1 cellular context compared by ENCODE assay signal in the genomic region with DNA sequence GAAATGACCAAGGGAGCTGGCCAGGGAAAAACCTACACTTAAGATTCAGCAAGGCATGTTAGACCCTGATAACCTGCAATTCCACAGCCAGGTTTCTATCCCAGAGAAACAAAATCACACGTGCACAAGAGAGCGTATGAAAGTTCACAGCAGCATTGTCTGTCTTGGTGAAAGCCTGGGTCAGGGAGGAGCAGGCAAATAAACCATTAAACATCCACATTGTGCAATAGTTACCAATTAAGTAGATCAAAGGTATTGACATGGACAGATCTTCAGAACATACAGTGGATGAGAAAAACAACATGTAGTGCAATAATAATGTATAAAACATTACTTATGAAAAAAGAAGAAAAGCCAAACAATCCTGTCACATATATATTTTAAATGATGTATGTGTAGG.
TF ChIP-seq lines count a peak whose summit lies in the region.

No MANE protein-coding gene starts in this region.

TF ChIP-seq in HepG2, 621 proteins besides CTCF, POLR2A, EP300 and RAD21 (continued from another document and continues in another):
- TF ChIP-seq, protein P1, sequence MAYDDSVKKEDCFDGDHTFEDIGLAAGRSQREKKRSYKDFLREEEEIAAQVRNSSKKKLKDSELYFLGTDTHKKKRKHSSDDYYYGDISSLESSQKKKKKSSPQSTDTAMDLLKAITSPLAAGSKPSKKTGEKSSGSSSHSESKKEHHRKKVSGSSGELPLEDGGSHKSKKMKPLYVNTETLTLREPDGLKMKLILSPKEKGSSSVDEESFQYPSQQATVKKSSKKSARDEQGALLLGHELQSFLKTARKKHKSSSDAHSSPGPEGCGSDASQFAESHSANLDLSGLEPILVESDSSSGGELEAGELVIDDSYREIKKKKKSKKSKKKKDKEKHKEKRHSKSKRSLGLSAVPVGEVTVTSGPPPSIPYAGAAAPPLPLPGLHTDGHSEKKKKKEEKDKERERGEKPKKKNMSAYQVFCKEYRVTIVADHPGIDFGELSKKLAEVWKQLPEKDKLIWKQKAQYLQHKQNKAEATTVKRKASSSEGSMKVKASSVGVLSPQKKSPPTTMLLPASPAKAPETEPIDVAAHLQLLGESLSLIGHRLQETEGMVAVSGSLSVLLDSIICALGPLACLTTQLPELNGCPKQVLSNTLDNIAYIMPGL (CRISPR knock-in tag; IDR thresholded peaks at IDR 0.05; ENCODE audit: borderline replicate concordance in 1 of 2, low read depth in 1 of 2), result no peak
- TF ChIP-seq, protein P2, sequence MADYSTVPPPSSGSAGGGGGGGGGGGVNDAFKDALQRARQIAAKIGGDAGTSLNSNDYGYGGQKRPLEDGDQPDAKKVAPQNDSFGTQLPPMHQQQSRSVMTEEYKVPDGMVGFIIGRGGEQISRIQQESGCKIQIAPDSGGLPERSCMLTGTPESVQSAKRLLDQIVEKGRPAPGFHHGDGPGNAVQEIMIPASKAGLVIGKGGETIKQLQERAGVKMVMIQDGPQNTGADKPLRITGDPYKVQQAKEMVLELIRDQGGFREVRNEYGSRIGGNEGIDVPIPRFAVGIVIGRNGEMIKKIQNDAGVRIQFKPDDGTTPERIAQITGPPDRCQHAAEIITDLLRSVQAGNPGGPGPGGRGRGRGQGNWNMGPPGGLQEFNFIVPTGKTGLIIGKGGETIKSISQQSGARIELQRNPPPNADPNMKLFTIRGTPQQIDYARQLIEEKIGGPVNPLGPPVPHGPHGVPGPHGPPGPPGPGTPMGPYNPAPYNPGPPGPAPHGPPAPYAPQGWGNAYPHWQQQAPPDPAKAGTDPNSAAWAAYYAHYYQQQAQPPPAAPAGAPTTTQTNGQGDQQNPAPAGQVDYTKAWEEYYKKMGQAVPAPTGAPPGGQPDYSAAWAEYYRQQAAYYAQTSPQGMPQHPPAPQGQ (CRISPR knock-in tag; IDR thresholded peaks at IDR 0.05; ENCODE audit: borderline replicate concordance), result no peak
- TF ChIP-seq ZKSCAN8 (CRISPR knock-in tag; IDR thresholded peaks at IDR 0.05; ENCODE audit: borderline replicate concordance), result no peak
- TF ChIP-seq ZNF577 (CRISPR knock-in tag; IDR thresholded peaks at IDR 0.05; ENCODE audit: borderline replicate concordance, low read depth), result no peak
- TF ChIP-seq RCOR2 (CRISPR knock-in tag; IDR thresholded peaks at IDR 0.05), result 0 out of 2 replicates have a peak, but pooled peaks have one; percentile 40
- TF ChIP-seq NFKB2 (CRISPR knock-in tag; IDR thresholded peaks at IDR 0.05; ENCODE audit: borderline replicate concordance), result no peak
- TF ChIP-seq ATF7 (IDR thresholded peaks at IDR 0.05), result no peak
- no peak for TF ChIP-seq ATF7 (CRISPR knock-in tag; IDR thresholded peaks at IDR 0.05)
- TF ChIP-seq ZNF260 (CRISPR knock-in tag; IDR thresholded peaks at IDR 0.05; ENCODE audit: borderline replicate concordance, low read depth), result no peak
- no peak for TF ChIP-seq TRIM22 (IDR thresholded peaks at IDR 0.05)
- TF ChIP-seq MBNL3 (CRISPR knock-in tag; conservative IDR thresholded peaks at IDR 0.05), result no peak
- TF ChIP-seq ZFP36 (IDR thresholded peaks at IDR 0.05; ENCODE audit: borderline replicate concordance, low read depth, low read length, partially characterized antibody), result no peak
- TF ChIP-seq, protein P3, sequence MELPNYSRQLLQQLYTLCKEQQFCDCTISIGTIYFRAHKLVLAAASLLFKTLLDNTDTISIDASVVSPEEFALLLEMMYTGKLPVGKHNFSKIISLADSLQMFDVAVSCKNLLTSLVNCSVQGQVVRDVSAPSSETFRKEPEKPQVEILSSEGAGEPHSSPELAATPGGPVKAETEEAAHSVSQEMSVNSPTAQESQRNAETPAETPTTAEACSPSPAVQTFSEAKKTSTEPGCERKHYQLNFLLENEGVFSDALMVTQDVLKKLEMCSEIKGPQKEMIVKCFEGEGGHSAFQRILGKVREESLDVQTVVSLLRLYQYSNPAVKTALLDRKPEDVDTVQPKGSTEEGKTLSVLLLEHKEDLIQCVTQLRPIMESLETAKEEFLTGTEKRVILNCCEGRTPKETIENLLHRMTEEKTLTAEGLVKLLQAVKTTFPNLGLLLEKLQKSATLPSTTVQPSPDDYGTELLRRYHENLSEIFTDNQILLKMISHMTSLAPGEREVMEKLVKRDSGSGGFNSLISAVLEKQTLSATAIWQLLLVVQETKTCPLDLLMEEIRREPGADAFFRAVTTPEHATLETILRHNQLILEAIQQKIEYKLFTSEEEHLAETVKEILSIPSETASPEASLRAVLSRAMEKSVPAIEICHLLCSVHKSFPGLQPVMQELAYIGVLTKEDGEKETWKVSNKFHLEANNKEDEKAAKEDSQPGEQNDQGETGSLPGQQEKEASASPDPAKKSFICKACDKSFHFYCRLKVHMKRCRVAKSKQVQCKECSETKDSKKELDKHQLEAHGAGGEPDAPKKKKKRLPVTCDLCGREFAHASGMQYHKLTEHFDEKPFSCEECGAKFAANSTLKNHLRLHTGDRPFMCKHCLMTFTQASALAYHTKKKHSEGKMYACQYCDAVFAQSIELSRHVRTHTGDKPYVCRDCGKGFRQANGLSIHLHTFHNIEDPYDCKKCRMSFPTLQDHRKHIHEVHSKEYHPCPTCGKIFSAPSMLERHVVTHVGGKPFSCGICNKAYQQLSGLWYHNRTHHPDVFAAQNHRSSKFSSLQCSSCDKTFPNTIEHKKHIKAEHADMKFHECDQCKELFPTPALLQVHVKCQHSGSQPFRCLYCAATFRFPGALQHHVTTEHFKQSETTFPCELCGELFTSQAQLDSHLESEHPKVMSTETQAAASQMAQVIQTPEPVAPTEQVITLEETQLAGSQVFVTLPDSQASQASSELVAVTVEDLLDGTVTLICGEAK (IDR thresholded peaks at IDR 0.05), result no peak
- TF ChIP-seq, protein P3 (CRISPR knock-in tag; IDR thresholded peaks at IDR 0.05), result no peak
- peak; percentile 90 for TF ChIP-seq FOXP4 (CRISPR knock-in tag; IDR thresholded peaks at IDR 0.05)
- TF ChIP-seq ATF5 (CRISPR knock-in tag; IDR thresholded peaks at IDR 0.05; ENCODE audit: low read depth), result no peak
- TF ChIP-seq ZFP62 (CRISPR knock-in tag; IDR thresholded peaks at IDR 0.05), result no peak
- TF ChIP-seq U2AF2 (IDR thresholded peaks at IDR 0.05; ENCODE audit: low read depth, low read length), result no peak
- peak; percentile 72 for TF ChIP-seq GATAD2A (CRISPR knock-in tag; IDR thresholded peaks at IDR 0.05)
- TF ChIP-seq CHD4 (IDR thresholded peaks at IDR 0.05; ENCODE audit: borderline replicate concordance, low read length), result no peak
- TF ChIP-seq ZNF616 (CRISPR knock-in tag; IDR thresholded peaks at IDR 0.05; ENCODE audit: low read depth), result no peak
- TF ChIP-seq, protein P4, sequence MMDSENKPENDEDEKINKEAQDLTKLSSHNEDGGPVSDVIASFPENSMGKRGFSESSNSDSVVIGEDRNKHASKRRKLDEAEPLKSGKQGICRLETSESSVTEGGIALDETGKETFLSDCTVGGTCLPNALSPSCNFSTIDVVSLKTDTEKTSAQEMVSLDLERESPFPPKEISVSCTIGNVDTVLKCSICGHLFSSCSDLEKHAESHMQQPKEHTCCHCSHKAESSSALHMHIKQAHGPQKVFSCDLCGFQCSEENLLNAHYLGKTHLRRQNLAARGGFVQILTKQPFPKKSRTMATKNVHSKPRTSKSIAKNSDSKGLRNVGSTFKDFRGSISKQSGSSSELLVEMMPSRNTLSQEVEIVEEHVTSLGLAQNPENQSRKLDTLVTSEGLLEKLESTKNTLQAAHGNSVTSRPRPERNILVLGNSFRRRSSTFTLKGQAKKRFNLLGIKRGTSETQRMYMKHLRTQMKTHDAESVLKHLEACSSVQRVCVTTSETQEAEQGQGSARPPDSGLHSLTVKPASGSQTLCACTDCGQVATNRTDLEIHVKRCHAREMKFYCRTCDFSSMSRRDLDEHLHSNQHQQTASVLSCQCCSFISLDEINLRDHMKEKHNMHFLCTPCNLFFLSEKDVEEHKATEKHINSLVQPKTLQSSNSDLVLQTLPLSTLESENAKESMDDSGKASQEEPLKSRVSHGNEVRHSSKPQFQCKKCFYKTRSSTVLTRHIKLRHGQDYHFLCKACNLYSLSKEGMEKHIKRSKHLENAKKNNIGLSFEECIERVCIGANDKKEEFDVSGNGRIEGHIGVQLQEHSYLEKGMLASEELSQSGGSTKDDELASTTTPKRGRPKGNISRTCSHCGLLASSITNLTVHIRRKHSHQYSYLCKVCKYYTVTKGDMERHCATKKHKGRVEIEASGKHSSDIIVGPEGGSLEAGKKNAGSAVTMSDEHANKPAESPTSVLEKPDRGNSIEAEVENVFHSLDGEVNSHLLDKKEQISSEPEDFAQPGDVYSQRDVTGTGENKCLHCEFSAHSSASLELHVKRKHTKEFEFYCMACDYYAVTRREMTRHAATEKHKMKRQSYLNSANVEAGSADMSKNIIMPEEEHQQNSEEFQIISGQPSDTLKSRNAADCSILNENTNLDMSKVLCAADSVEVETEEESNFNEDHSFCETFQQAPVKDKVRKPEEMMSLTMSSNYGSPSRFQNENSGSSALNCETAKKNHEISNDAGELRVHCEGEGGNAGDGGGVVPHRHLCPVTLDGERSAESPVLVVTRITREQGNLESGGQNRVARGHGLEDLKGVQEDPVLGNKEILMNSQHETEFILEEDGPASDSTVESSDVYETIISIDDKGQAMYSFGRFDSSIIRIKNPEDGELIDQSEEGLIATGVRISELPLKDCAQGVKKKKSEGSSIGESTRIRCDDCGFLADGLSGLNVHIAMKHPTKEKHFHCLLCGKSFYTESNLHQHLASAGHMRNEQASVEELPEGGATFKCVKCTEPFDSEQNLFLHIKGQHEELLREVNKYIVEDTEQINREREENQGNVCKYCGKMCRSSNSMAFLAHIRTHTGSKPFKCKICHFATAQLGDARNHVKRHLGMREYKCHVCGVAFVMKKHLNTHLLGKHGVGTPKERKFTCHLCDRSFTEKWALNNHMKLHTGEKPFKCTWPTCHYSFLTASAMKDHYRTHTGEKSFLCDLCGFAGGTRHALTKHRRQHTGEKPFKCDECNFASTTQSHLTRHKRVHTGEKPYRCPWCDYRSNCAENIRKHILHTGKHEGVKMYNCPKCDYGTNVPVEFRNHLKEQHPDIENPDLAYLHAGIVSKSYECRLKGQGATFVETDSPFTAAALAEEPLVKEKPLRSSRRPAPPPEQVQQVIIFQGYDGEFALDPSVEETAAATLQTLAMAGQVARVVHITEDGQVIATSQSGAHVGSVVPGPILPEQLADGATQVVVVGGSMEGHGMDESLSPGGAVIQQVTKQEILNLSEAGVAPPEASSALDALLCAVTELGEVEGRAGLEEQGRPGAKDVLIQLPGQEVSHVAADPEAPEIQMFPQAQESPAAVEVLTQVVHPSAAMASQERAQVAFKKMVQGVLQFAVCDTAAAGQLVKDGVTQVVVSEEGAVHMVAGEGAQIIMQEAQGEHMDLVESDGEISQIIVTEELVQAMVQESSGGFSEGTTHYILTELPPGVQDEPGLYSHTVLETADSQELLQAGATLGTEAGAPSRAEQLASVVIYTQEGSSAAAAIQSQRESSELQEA (CRISPR knock-in tag; IDR thresholded peaks at IDR 0.05; ENCODE audit: not compliant biosample characterization), result no peak
